Comparison of ENCODE assay signal across 31 cellular contexts in genomic region chr1:47481936-47482335, GRCh38. TPM values are rescaled to one million over a fixed set of nuclear protein-coding genes. Genes with fewer than 3 reads are reported as not detected.
"Had no signal": no experiment of that assay in that cellular context is flagged by ENCODE, and none has a peak within 500 bp of the region (broad histone marks: within the 10 kb centered on the region; RNA-seq: fewer than 3 reads in every experiment).

No MANE protein-coding gene starts in this region.

- H3K9ac ChIP-seq: neural progenitor cell, parathyroid adenoma had no signal

- H3K27ac Mint-ChIP-seq: natural killer cell; neural progenitor cell; progenitor cell of endocrine pancreas; stimulated activated memory B cell treated with anti-CD40 and anti-IgM and Interleukin-4, amounts not matched to agents 10 μg/mL and 1 μg/mL and 100 μg/mL, for 72 hours; stimulated activated naive CD8-positive, alpha-beta T cell treated with anti-CD3 and anti-CD28 coated beads, Interleukin-15, amount 100 ng/mL, for 72 hours; type B pancreatic cell had no signal

- H2AFZ ChIP-seq: neural progenitor cell, parathyroid adenoma had no signal

- H3K4me3 ChIP-seq: neural progenitor cell, ovary, psoas muscle, skin epidermis, smooth muscle cell, spleen, suprapubic skin, testis, tibial artery, transverse colon, upper lobe of right lung, uterus had no signal

- H3K4me1 Mint-ChIP-seq: natural killer cell; neural progenitor cell; stimulated activated memory B cell treated with anti-CD40 and anti-IgM and Interleukin-4, amounts not matched to agents 10 μg/mL and 1 μg/mL and 100 μg/mL, for 72 hours; stimulated activated naive CD8-positive, alpha-beta T cell treated with anti-CD3 and anti-CD28 coated beads, Interleukin-15, amount 100 ng/mL, for 72 hours had no signal

- H3K27ac ChIP-seq: neural progenitor cell, ovary, parathyroid adenoma, psoas muscle, skin epidermis, spleen, suprapubic skin, testis, tibial artery, transverse colon, upper lobe of right lung, uterus had no signal

- H3K36me3 Mint-ChIP-seq: natural killer cell; neural progenitor cell; stimulated activated memory B cell treated with anti-CD40 and anti-IgM and Interleukin-4, amounts not matched to agents 10 μg/mL and 1 μg/mL and 100 μg/mL, for 72 hours; type B pancreatic cell had no signal

- H3K9me3 ChIP-seq: ovary, psoas muscle, spleen, suprapubic skin, testis, tibial artery, transverse colon, upper lobe of right lung, uterus had no signal

- H3K9me3 Mint-ChIP-seq: natural killer cell; neural progenitor cell; stimulated activated memory B cell treated with anti-CD40 and anti-IgM and Interleukin-4, amounts not matched to agents 10 μg/mL and 1 μg/mL and 100 μg/mL, for 72 hours; stimulated activated naive CD8-positive, alpha-beta T cell treated with anti-CD3 and anti-CD28 coated beads, Interleukin-15, amount 100 ng/mL, for 72 hours; type B pancreatic cell had no signal

- H3K4me3 Mint-ChIP-seq: natural killer cell; nephron; neural progenitor cell; stimulated activated memory B cell treated with anti-CD40 and anti-IgM and Interleukin-4, amounts not matched to agents 10 μg/mL and 1 μg/mL and 100 μg/mL, for 72 hours; stimulated activated naive CD8-positive, alpha-beta T cell treated with anti-CD3 and anti-CD28 coated beads, Interleukin-15, amount 100 ng/mL, for 72 hours; type B pancreatic cell had no signal

- ATAC-seq: natural killer cell; psoas muscle; right cardiac atrium; sciatic nerve; stimulated activated memory B cell treated with anti-CD40 and anti-IgM and Interleukin-4, amounts not matched to agents 10 μg/mL and 1 μg/mL and 100 μg/mL, for 72 hours; stimulated activated naive CD8-positive, alpha-beta T cell treated with anti-CD3 and anti-CD28 coated beads, Interleukin-15, amount 100 ng/mL, for 72 hours; stimulated activated naive CD8-positive, alpha-beta T cell treated with anti-CD3 and anti-CD28 coated beads, Interleukin-15, Interleukin-2, amounts not matched to agents 100 U/mL and 50 U/mL, for 24 hours; upper lobe of right lung had no signal

- H3K79me2 ChIP-seq: parathyroid adenoma had no signal

- H3K4me2 ChIP-seq: neural progenitor cell, smooth muscle cell had no signal

- DNase-seq: natural killer cell; occipital lobe; ovary; psoas muscle; right cardiac atrium; spleen; stimulated activated CD4-positive, alpha-beta T cell treated with anti-CD3 and anti-CD28 coated beads, Interleukin-12 subunit alpha, Interleukin-12 subunit beta, amount 100 ng/mL, for 4 hours; stimulated activated CD4-positive, alpha-beta T cell treated with anti-CD3 and anti-CD28 coated beads, Interleukin-1b, Interleukin-23, amount 100 ng/mL, for 48 hours; stimulated activated CD4-positive, alpha-beta T cell treated with anti-CD3 and anti-CD28 coated beads, Interleukin-4, amount 100 ng/mL, for 1 hour; stimulated activated CD4-positive, alpha-beta T cell treated with anti-CD3 and anti-CD28 coated beads, Interleukin-4, amount 100 ng/mL, for 4 hours; stimulated activated CD8-positive, alpha-beta memory T cell treated with anti-CD3 and anti-CD28 coated beads, Interleukin-4, amount 100 ng/mL, for 48 hours; stimulated activated naive CD4-positive, alpha-beta T cell; stimulated activated naive CD8-positive, alpha-beta T cell treated with anti-CD3 and anti-CD28 coated beads, Interleukin-15, amount 100 ng/mL, for 72 hours; stimulated activated naive CD8-positive, alpha-beta T cell treated with anti-CD3 and anti-CD28 coated beads, Interleukin-15, Interleukin-2, amounts not matched to agents 100 U/mL and 50 U/mL, for 24 hours; substantia nigra; testis; tibial artery; transverse colon; upper lobe of right lung; uterus had no signal

- H3K4me1 ChIP-seq: neural progenitor cell, parathyroid adenoma, psoas muscle, spleen, testis, upper lobe of right lung, uterus had no signal

- H3K27me3 ChIP-seq: ovary, testis, tibial artery, transverse colon, upper lobe of right lung, uterus had no signal

- H3K36me3 ChIP-seq: neural progenitor cell, ovary, spleen, suprapubic skin, tibial artery, transverse colon, upper lobe of right lung, uterus had no signal

RNA-seq across cellular contexts. Expression of gene FOXD2, which starts 44.1 kb away (rescaled TPM):
- total RNA-seq: smooth muscle cell had no signal
- polyA plus RNA-seq: neural cell had no signal
